Comparison of ENCODE assay signal across 7 cellular contexts in genomic region chr10:32229788-32230187, GRCh38.
DNase-seq lines count a peak whose midpoint lies in the region; ATAC-seq, FAIRE-seq and TF ChIP-seq lines count a peak whose summit lies in the region.
"Not testable (repeated sequence)": the region's sequence is repeated elsewhere in the genome, so short reads cannot be mapped to it uniquely, and the experiment has no call there.

No MANE protein-coding gene starts in this region.

- not testable (repeated sequence) for TF ChIP-seq EP300 in K562 (IDR thresholded peaks at IDR 0.05; ENCODE audit: low read length)

- not testable (repeated sequence) for H3K36me3 ChIP-seq in GM23338 (ENCODE audit: insufficient read depth); K562 (ENCODE audit: control insufficient read depth, insufficient read depth, low read length); keratinocyte (ENCODE audit: control insufficient read depth in 2 of 2, extremely low read depth in 1 of 2, insufficient read depth in 2 of 2, low read length in 2 of 2); neuronal stem cell (replicated peaks in 1 of 2; ENCODE audit: control insufficient read depth in 2 of 2, insufficient read depth in 2 of 2, low read length in 2 of 2); trophoblast cell (ENCODE audit: control insufficient read depth in 1 of 2, insufficient read depth in 2 of 2, low read length in 2 of 2)

- H3K9ac ChIP-seq in K562 (ENCODE audit: insufficient read depth in 1 of 2, low read depth in 2 of 2, low read length in 2 of 2); keratinocyte (ENCODE audit: control insufficient read depth, extremely low read depth, insufficient read depth, low read length); neuronal stem cell (ENCODE audit: low read depth, low read length, poor library complexity); trophoblast cell (ENCODE audit: low read length): not testable (repeated sequence)

- not testable (repeated sequence) for H4K91ac ChIP-seq in neuronal stem cell (ENCODE audit: low read depth, low read length, poor library complexity)
- peak overlapping the region; percentile 4 for H4K91ac ChIP-seq in trophoblast cell (ENCODE audit: low read depth, low read length)

- H3K4me1 Mint-ChIP-seq in GM23338 (peaks cover 13% of the 10 kb centered on the region), mesothelial cell of epicardium (peaks cover 10% of the 10 kb centered on the region)
- not testable (repeated sequence) for H3K4me1 Mint-ChIP-seq in type B pancreatic cell (ENCODE audit: unreplicated experiment)

- in situ Hi-C loops in K562 (cut with MboI), result not testable (repeated sequence)

- not testable (repeated sequence) for H3K23ac ChIP-seq in neuronal stem cell (ENCODE audit: low read depth, low read length, poor library complexity); trophoblast cell (ENCODE audit: low read length)

- H2BK12ac ChIP-seq in neuronal stem cell (ENCODE audit: low read length); trophoblast cell (ENCODE audit: low read length): not testable (repeated sequence)

- BruUV-seq in K562 (replicated peaks; lab: Mats Ljungman, UMichigan), result not testable (repeated sequence)

- intact Hi-C loops in K562 (cut with micrococcal nuclease), result not testable (repeated sequence)

- H3K4me3 ChIP-seq in GM23338; K562; keratinocyte (ENCODE audit: control insufficient read depth in 2 of 3, extremely low read depth in 1 of 3, insufficient read depth in 2 of 3, low read depth in 1 of 3, low read length in 3 of 3); neuronal stem cell (ENCODE audit: low read length in 2 of 2); trophoblast cell (ENCODE audit: low read depth, low read length): not testable (repeated sequence)

- H2BK120ac ChIP-seq in neuronal stem cell (ENCODE audit: low read depth, low read length); trophoblast cell (ENCODE audit: insufficient read depth, low read length, poor library complexity): not testable (repeated sequence)

- H4K8ac ChIP-seq in neuronal stem cell (ENCODE audit: low read depth, low read length), result not testable (repeated sequence)
- peak overlapping the region; percentile 7 for H4K8ac ChIP-seq in trophoblast cell (ENCODE audit: low read depth, low read length)

- peaks cover 20% of the 10 kb centered on the region for H3K36me3 Mint-ChIP-seq in GM23338 (ENCODE audit: low read depth)
- H3K36me3 Mint-ChIP-seq in mesothelial cell of epicardium, type B pancreatic cell: not testable (repeated sequence)

- not testable (repeated sequence) for H2BK5ac ChIP-seq in neuronal stem cell (ENCODE audit: low read length)
- peak overlapping the region; percentile 26 for H2BK5ac ChIP-seq in trophoblast cell (ENCODE audit: low read depth, low read length, poor library complexity)

- not testable (repeated sequence) for H3K9me3 ChIP-seq in K562 (replicated peaks; ENCODE audit: control insufficient read depth, insufficient read depth, low read depth, low read length); keratinocyte (ENCODE audit: control insufficient read depth, low read depth, low read length); neuronal stem cell (replicated peaks in 1 of 2; ENCODE audit: control insufficient read depth in 2 of 2, insufficient read depth in 1 of 2, low read depth in 1 of 2, low read length in 2 of 2); trophoblast cell (ENCODE audit: insufficient read depth, low read depth, low read length)

- H2AK5ac ChIP-seq in neuronal stem cell (ENCODE audit: low read depth, low read length); trophoblast cell (ENCODE audit: low read length): not testable (repeated sequence)

- H3K27ac Mint-ChIP-seq in GM23338 (peak overlapping the region; percentile 0; the same call in 1 of the 2 replicates), mesothelial cell of epicardium (peak overlapping the region; percentile 30), type B pancreatic cell (peak overlapping the region; percentile 32)

- CTCF ChIA-PET in K562 (lab: Yijun Ruan, JAX; ENCODE audit: low intra/inter-chr PET ratio), result not testable (repeated sequence)

- not testable (repeated sequence) for H3K79me2 ChIP-seq in GM23338 (replicated peaks; ENCODE audit: insufficient read depth); K562 (ENCODE audit: control insufficient read depth, insufficient read depth, low read length); keratinocyte (ENCODE audit: control insufficient read depth, insufficient read depth, low read length); trophoblast cell (ENCODE audit: control insufficient read depth, insufficient read depth, low read length, poor library complexity)

- TF ChIP-seq CTCF in GM23338 (conservative IDR thresholded peaks at IDR 0.05; ENCODE audit: low read depth in 2 of 2); K562 (IDR thresholded peaks at IDR 0.05 in 2 of 3, conservative IDR thresholded peaks at IDR 0.05 in 1 of 3; ENCODE audit: insufficient read depth in 2 of 3, low read depth in 1 of 3, low read length in 3 of 3); keratinocyte (optimal IDR thresholded peaks at IDR 0.05 in 1 of 3, IDR thresholded peaks at IDR 0.05 in 1 of 3, conservative IDR thresholded peaks at IDR 0.05 in 1 of 3; ENCODE audit: extremely low read depth in 1 of 3, insufficient read depth in 2 of 3, low read length in 3 of 3); mesothelial cell of epicardium (IDR thresholded peaks at IDR 0.05; ENCODE audit: unreplicated experiment); type B pancreatic cell (conservative IDR thresholded peaks at IDR 0.05): not testable (repeated sequence)

- H2AFZ ChIP-seq in GM23338 (peak overlapping the region; percentile 84), keratinocyte (ENCODE audit: control insufficient read depth, low read length) (peak overlapping the region; percentile 49), neuronal stem cell (ENCODE audit: low read length) (peak overlapping the region; percentile 49)
- H2AFZ ChIP-seq in K562 (ENCODE audit: low read depth, low read length); trophoblast cell (ENCODE audit: insufficient read depth, low read length, poor library complexity): not testable (repeated sequence)

- H3K9me3 Mint-ChIP-seq in GM23338, result peaks cover 29% of the 10 kb centered on the region
- not testable (repeated sequence) for H3K9me3 Mint-ChIP-seq in mesothelial cell of epicardium, type B pancreatic cell

- not testable (repeated sequence) for TF ChIP-seq POLR2A in K562 (conservative IDR thresholded peaks at IDR 0.05)

- not testable (repeated sequence) for H2BK15ac ChIP-seq in neuronal stem cell (ENCODE audit: low read length)

- not testable (repeated sequence) for FAIRE-seq in K562 (lab: Jason Lieb, UNC); keratinocyte (lab: Jason Lieb, UNC)

- not testable (repeated sequence) for H3K4ac ChIP-seq in neuronal stem cell (ENCODE audit: low read length); trophoblast cell (ENCODE audit: low read depth, low read length)

- 22% methylated on average over 5 of the region's 7 CpGs for WGBS in K562 (ENCODE audit: insufficient coverage, low coverage, missing lambda C conversion rate)
- WGBS in neuronal stem cell (ENCODE audit: extremely low coverage in 2 of 2, insufficient read length in 2 of 2, insufficient replicate concordance in 1 of 2), 2 donors, result no CpG with 5 or more reads among the region's 7 CpGs
- no CpG with 5 or more reads among the region's 7 CpGs for WGBS in trophoblast cell (ENCODE audit: extremely low coverage, insufficient coverage, insufficient read length)

- H3F3A ChIP-seq in GM23338 (replicated peaks; ENCODE audit: low read depth), result not testable (repeated sequence)

- not testable (repeated sequence) for H4K12ac ChIP-seq in trophoblast cell (ENCODE audit: low read depth, low read length)

- TF ChIP-seq RAD21 in K562 (CRISPR knock-in tag; conservative IDR thresholded peaks at IDR 0.05 in 1 of 2, IDR thresholded peaks at IDR 0.05 in 1 of 2), result not testable (repeated sequence)

- not testable (repeated sequence) for DNase-seq in GM23338 (ENCODE audit: low spot score); K562 (ENCODE audit: extremely low read depth in 1 of 4, low spot score in 3 of 4); keratinocyte (ENCODE audit: low read depth, low spot score); mesothelial cell of epicardium (ENCODE audit: low spot score in 2 of 2, unreplicated experiment in 2 of 2); neuronal stem cell (ENCODE audit: low spot score); trophoblast cell; type B pancreatic cell (ENCODE audit: extremely low spot score, unreplicated experiment)

- not testable (repeated sequence) for H3K27me3 ChIP-seq in GM23338 (ENCODE audit: insufficient read depth); K562 (ENCODE audit: control insufficient read depth in 2 of 2, insufficient read depth in 2 of 2, low read length in 2 of 2); keratinocyte (ENCODE audit: control insufficient read depth, extremely low read depth, insufficient read depth, low read length); neuronal stem cell (ENCODE audit: control insufficient read depth in 3 of 3, insufficient read depth in 3 of 3, low read depth in 1 of 3, low read length in 3 of 3); trophoblast cell (ENCODE audit: insufficient read depth, low read length)

- H3K27ac ChIP-seq in GM23338 (ENCODE audit: low read depth); K562 (ENCODE audit: extremely low read depth, low read depth, low read length); keratinocyte (ENCODE audit: control insufficient read depth, insufficient read depth, low read length); neuronal stem cell (replicated peaks; ENCODE audit: low read length); trophoblast cell (ENCODE audit: low read depth, low read length): not testable (repeated sequence)

- H3K9me1 ChIP-seq in K562 (ENCODE audit: control insufficient read depth, insufficient read depth, low read length); keratinocyte (ENCODE audit: control insufficient read depth, extremely low read depth, insufficient read depth, low read length): not testable (repeated sequence)

- not testable (repeated sequence) for H3K4me1 ChIP-seq in GM23338 (ENCODE audit: insufficient read depth); K562 (replicated peaks in 1 of 2; ENCODE audit: control insufficient read depth in 2 of 2, insufficient read depth in 2 of 2, low read length in 2 of 2); keratinocyte (ENCODE audit: control insufficient read depth, extremely low read depth, insufficient read depth, low read length); neuronal stem cell (ENCODE audit: control insufficient read depth in 2 of 2, insufficient read depth in 1 of 2, low read depth in 1 of 2, low read length in 2 of 2); trophoblast cell (ENCODE audit: control insufficient read depth in 1 of 2, insufficient read depth in 2 of 2, low read length in 2 of 2)

- ATAC-seq in GM23338, K562: not testable (repeated sequence)

- not testable (repeated sequence) for H3K4me2 ChIP-seq in GM23338; K562 (ENCODE audit: insufficient read depth, low read length); keratinocyte (ENCODE audit: control insufficient read depth, extremely low read depth, insufficient read depth, low read depth, low read length); neuronal stem cell (ENCODE audit: insufficient read depth, low read length, poor library complexity, severe bottlenecking); trophoblast cell (ENCODE audit: low read length)

- peaks cover 11% of the 10 kb centered on the region for H3K27me3 Mint-ChIP-seq in GM23338 (ENCODE audit: insufficient read depth, low read depth, poor library complexity)
- H3K27me3 Mint-ChIP-seq in mesothelial cell of epicardium (ENCODE audit: low read depth); type B pancreatic cell: not testable (repeated sequence)

- not testable (repeated sequence) for H3K4me3 Mint-ChIP-seq in GM23338, mesothelial cell of epicardium, type B pancreatic cell

- dilution Hi-C loops in keratinocyte (cut with MboI; ENCODE audit: extremely low pct_ligation_motif_present, low sequenced_read_pairs), result not testable (repeated sequence)

- H3K9me2 ChIP-seq in GM23338 (ENCODE audit: insufficient read depth), result not testable (repeated sequence)

- H3K14ac ChIP-seq in neuronal stem cell (ENCODE audit: low read length); trophoblast cell (ENCODE audit: low read length): not testable (repeated sequence)

- H3K79me1 ChIP-seq in neuronal stem cell (ENCODE audit: low read depth, low read length); trophoblast cell (ENCODE audit: low read length): not testable (repeated sequence)

- H3K18ac ChIP-seq in neuronal stem cell (ENCODE audit: low read length), result peak overlapping the region; percentile 27
- not testable (repeated sequence) for H3K18ac ChIP-seq in trophoblast cell (ENCODE audit: low read length)

- H4K20me1 ChIP-seq in GM23338 (replicated peaks; ENCODE audit: insufficient read depth); K562 (replicated peaks; ENCODE audit: control insufficient read depth, insufficient read depth, low read length); keratinocyte (ENCODE audit: control insufficient read depth, extremely low read depth, insufficient read depth, low read length): not testable (repeated sequence)

- POLR2A ChIA-PET in K562 (lab: Yijun Ruan, JAX), result not testable (repeated sequence)
